Comparison of ENCODE assay signal across 22 cellular contexts in genomic region chr19:16737909-16738308, GRCh38. TPM values are rescaled to one million over a fixed set of nuclear protein-coding genes. Genes with fewer than 3 reads are reported as not detected.
DNase-seq lines count a peak whose midpoint lies in the region; ATAC-seq, FAIRE-seq and TF ChIP-seq lines count a peak whose summit lies in the region.
"Had no signal": no experiment of that assay in that cellular context is flagged by ENCODE, and none has a peak within 500 bp of the region (broad histone marks: within the 10 kb centered on the region; RNA-seq: fewer than 3 reads in every experiment).

No MANE protein-coding gene starts in this region.

- no peak overlapping the region for H3K4me2 ChIP-seq in K562 (ENCODE audit: insufficient read depth, low read length)
- H3K4me2 ChIP-seq: neural progenitor cell had no signal

- H3K4me1 ChIP-seq in K562 (replicated peaks in 1 of 2; ENCODE audit: control insufficient read depth in 2 of 2, insufficient read depth in 2 of 2, low read length in 2 of 2), result no peaks in the 10 kb centered on the region; a peak in 1 of 5 replicates
- H3K4me1 ChIP-seq in mucosa of descending colon (ENCODE audit: low read depth), result peaks cover 4% of the 10 kb centered on the region
- no peaks in the 10 kb centered on the region for H3K4me1 ChIP-seq in heart left ventricle

- POLR2A ChIA-PET in K562 (lab: Yijun Ruan, JAX), result no interaction called here

- TF ChIP-seq CTCF in K562 (IDR thresholded peaks at IDR 0.05 in 2 of 3, conservative IDR thresholded peaks at IDR 0.05 in 1 of 3; ENCODE audit: insufficient read depth in 2 of 3, low read depth in 1 of 3, low read length in 3 of 3) (no peak), mucosa of descending colon (IDR thresholded peaks at IDR 0.05) (no peak), heart left ventricle (IDR thresholded peaks at IDR 0.05) (no peak)

- no peak overlapping the region for H3K27ac Mint-ChIP-seq in activated T-helper 17 cell treated with anti-CD3 and anti-CD28 coated beads, Interleukin-2, amount 50 U/mL, for 72 hours
- H3K27ac Mint-ChIP-seq: neural progenitor cell had no signal

- no TSS peak for BruUV-seq in K562 (replicated peaks; lab: Mats Ljungman, UMichigan)

- 8% methylated on average over 1 of the region's 4 CpGs for WGBS in K562 (ENCODE audit: insufficient coverage, low coverage, missing lambda C conversion rate)
- WGBS in heart left ventricle, 4 donors, result 61 to 70% (median 65%) methylated on average over 4 of the region's 4 CpGs

- in situ Hi-C loops in K562 (cut with MboI), result no loop called here

- H3K79me2 ChIP-seq in K562 (ENCODE audit: control insufficient read depth, insufficient read depth, low read length), result no peaks in the 10 kb centered on the region

- no peaks in the 10 kb centered on the region for H3K36me3 Mint-ChIP-seq in activated T-helper 17 cell treated with anti-CD3 and anti-CD28 coated beads, Interleukin-2, amount 50 U/mL, for 72 hours (ENCODE audit: low read depth)
- H3K36me3 Mint-ChIP-seq: neural progenitor cell had no signal

- H3K36me3 ChIP-seq in K562 (ENCODE audit: control insufficient read depth, insufficient read depth, low read length) (no peaks in the 10 kb centered on the region), mucosa of descending colon (ENCODE audit: low read depth) (no peaks in the 10 kb centered on the region), heart left ventricle (no peaks in the 10 kb centered on the region)
- H3K36me3 ChIP-seq: neural progenitor cell had no signal

- no peak overlapping the region for H3K4me3 ChIP-seq in K562
- no peak overlapping the region for H3K4me3 ChIP-seq in mucosa of descending colon
- no peak overlapping the region for H3K4me3 ChIP-seq in heart left ventricle
- H3K4me3 ChIP-seq: neural progenitor cell, testis had no signal

- TF ChIP-seq POLR2A in K562 (conservative IDR thresholded peaks at IDR 0.05) (no peak), heart left ventricle (IDR thresholded peaks at IDR 0.05) (no peak)

- H3K9me3 Mint-ChIP-seq in activated T-helper 17 cell treated with anti-CD3 and anti-CD28 coated beads, Interleukin-2, amount 50 U/mL, for 72 hours, result no peaks in the 10 kb centered on the region

- H2AFZ ChIP-seq in K562 (ENCODE audit: low read depth, low read length), result no peak overlapping the region
- H2AFZ ChIP-seq: neural progenitor cell had no signal

- no peaks in the 10 kb centered on the region for H3K27me3 Mint-ChIP-seq in activated T-helper 17 cell treated with anti-CD3 and anti-CD28 coated beads, Interleukin-2, amount 50 U/mL, for 72 hours

- H3K27ac ChIP-seq in K562 (ENCODE audit: extremely low read depth, low read depth, low read length), result no peak overlapping the region
- H3K27ac ChIP-seq in heart left ventricle, result no peak overlapping the region
- H3K27ac ChIP-seq: neural progenitor cell, testis had no signal

- no peak for TF ChIP-seq RAD21 in K562 (CRISPR knock-in tag; conservative IDR thresholded peaks at IDR 0.05 in 1 of 2, IDR thresholded peaks at IDR 0.05 in 1 of 2)

- no peak for FAIRE-seq in K562 (lab: Jason Lieb, UNC)
- FAIRE-seq: D721Med, keratinocyte had no signal

- H3K9ac ChIP-seq in K562 (ENCODE audit: insufficient read depth in 1 of 2, low read depth in 2 of 2, low read length in 2 of 2), result no peak overlapping the region
- H3K9ac ChIP-seq: neural progenitor cell had no signal

- H3K9me1 ChIP-seq in K562 (ENCODE audit: control insufficient read depth, insufficient read depth, low read length), result no peaks in the 10 kb centered on the region

- H3K27me3 ChIP-seq in K562 (ENCODE audit: control insufficient read depth in 2 of 2, insufficient read depth in 2 of 2, low read length in 2 of 2) (peaks cover 2 to 5% of the 10 kb centered on the region in 2 experiments; a peak in 2 of 5 replicates), heart left ventricle (peaks cover 0 to 3% (median 0%) of the 10 kb centered on the region in 9 donors)
- H3K27me3 ChIP-seq: neural progenitor cell, testis had no signal

- no peak for TF ChIP-seq EP300 in K562 (IDR thresholded peaks at IDR 0.05; ENCODE audit: low read length)

- H4K20me1 ChIP-seq in K562 (replicated peaks; ENCODE audit: control insufficient read depth, insufficient read depth, low read length), result no peaks in the 10 kb centered on the region

- peak; percentile 21 for DNase-seq in LoVo (ENCODE audit: low spot score)
- DNase-seq in NCI-H2171 (lab: John Stamatoyannopoulos, UW), result peak; percentile 65
- no peak for DNase-seq in K562 (ENCODE audit: extremely low read depth in 1 of 4, low spot score in 3 of 4)
- peak in 1 of 3 donors; percentile 62 for DNase-seq in mucosa of descending colon
- no peak for DNase-seq in heart left ventricle
- no peak for DNase-seq in NCI-H187 (lab: John Stamatoyannopoulos, UW)
- DNase-seq: activated effector memory CD4-positive, alpha-beta T cell treated with Interleukin-2 at 50 U/mL for 16 hours; amygdala; erythroblast; head of caudate nucleus; mesendoderm; MM.1S; NCI-H524 treated with DMSO at 0.1 percent for 48 hours; right cardiac atrium; stimulated activated CD4-positive, alpha-beta T cell treated with anti-CD3 and anti-CD28 coated beads, Interleukin-1b, Interleukin-23, amount 100 ng/mL, for 48 hours; testis had no signal

- intact Hi-C loops in K562 (cut with micrococcal nuclease), result no loop called here
- intact Hi-C loops in mucosa of descending colon (cut with DNase I, micrococcal nuclease), result no loop called here
- intact Hi-C loops in heart left ventricle (cut with DNase I), result no loop called here

- H3K4me1 Mint-ChIP-seq in activated T-helper 17 cell treated with anti-CD3 and anti-CD28 coated beads, Interleukin-2, amount 50 U/mL, for 72 hours, result no peaks in the 10 kb centered on the region

- CTCF ChIA-PET in K562 (lab: Yijun Ruan, JAX; ENCODE audit: low intra/inter-chr PET ratio), result no interaction called here

- H3K4me3 Mint-ChIP-seq in activated T-helper 17 cell treated with anti-CD3 and anti-CD28 coated beads, Interleukin-2, amount 50 U/mL, for 72 hours, result no peak overlapping the region
- H3K4me3 Mint-ChIP-seq: neural progenitor cell had no signal

- no peak for ATAC-seq in K562
- ATAC-seq in mucosa of descending colon, result peak; percentile 16
- no peak for ATAC-seq in heart left ventricle
- ATAC-seq in activated T-helper 17 cell treated with anti-CD3 and anti-CD28 coated beads, Interleukin-2, amount 50 U/mL, for 72 hours (replicated peaks), result no peak
- ATAC-seq in HG02610 (IDR thresholded peaks at IDR 0.05; ENCODE audit: unreplicated experiment), result no peak
- ATAC-seq: right cardiac atrium had no signal

- H3K9me3 ChIP-seq in K562 (replicated peaks; ENCODE audit: control insufficient read depth, insufficient read depth, low read depth, low read length), result peaks cover 4% of the 10 kb centered on the region; the same call in 1 of the 2 replicates
- H3K9me3 ChIP-seq in mucosa of descending colon, result no peaks in the 10 kb centered on the region
- H3K9me3 ChIP-seq in heart left ventricle, result peaks cover 0 to 2% (median 0%) of the 10 kb centered on the region in 12 donors
- H3K9me3 ChIP-seq: testis had no signal

TF ChIP-seq in K562, 482 proteins besides CTCF, POLR2A, EP300 and RAD21 (continues in another document):
- peak; percentile 58 for TF ChIP-seq NFIC (IDR thresholded peaks at IDR 0.05)

RNA-seq across cellular contexts. Expression of gene NWD1, which starts 18.3 kb away (rescaled TPM):
- total RNA-seq in K562 (2011; cell fraction: chromatin; rRNA removed; ENCODE audit: low replicate concordance), result 0.02 TPM in 1 of 2 replicates, not detected in the other
- total RNA-seq in K562 (2011; cell fraction: nucleolus; rRNA removed), result under 0.01 TPM in 1 of 2 replicates, not detected in the other
- total RNA-seq in K562 (2011; cell fraction: nucleoplasm; rRNA removed), result not detected in 2 replicates
- total RNA-seq in K562 (2014; rRNA removed) (not detected in 2 replicates), K562 (2014; rRNA removed; fragmentation: Illumina TruSeq; extraction: Trizol) (under 0.01 TPM in 1 of 2 replicates, not detected in the other), K562 (2015; rRNA removed; fragmentation: Illumina TruSeq; extraction: Trizol) (not detected in 2 replicates), K562 (2021) (not detected in 2 replicates), mucosa of descending colon (1 to 10 TPM in 1 of 3 donors, under 1 TPM in 2; 0.32 to 1.2 (median 0.41) TPM), heart left ventricle (under 1 TPM in 2 of 9 donors, not detected in 7; 0.04 to 0.05 TPM)
- polyA plus RNA-seq in K562 (2011; rRNA removed) (not detected in 2 replicates), K562 (2014; fragmentation: Illumina TruSeq; extraction: Trizol) (not detected in 2 replicates), K562 (2014; fragmentation: Nextera tagmentation; extraction: Ambion mirVana) (not detected), K562 (2014; rRNA removed) (under 0.01 TPM in 1 of 2 replicates, not detected in the other), heart left ventricle (under 1 TPM; 0.03 to 0.04 TPM)
- polyA plus RNA-seq in K562 (2011; cell fraction: cytosol; rRNA removed), result not detected in 2 replicates
- not detected in 2 replicates for polyA plus RNA-seq in K562 (2011; cell fraction: nucleus; rRNA removed)
- polyA plus RNA-seq in K562 (2012), result 0.01 and 0.03 TPM in 2 replicates
- polyA minus RNA-seq in K562 (2011; rRNA and poly(A)+ RNA removed), result not detected in 2 replicates
- polyA minus RNA-seq in K562 (2011; cell fraction: cytosol; rRNA and poly(A)+ RNA removed), result not detected in 2 replicates
- not detected in 2 replicates for polyA minus RNA-seq in K562 (2011; cell fraction: nucleus; rRNA and poly(A)+ RNA removed)
- total RNA-seq in activated T-helper 17 cell treated with anti-CD3 and anti-CD28 coated beads, Interleukin-2, amount 50 U/mL, for 72 hours, result not detected
- total RNA-seq: HT1080 had no signal

Comparison
In these comparisons a context has a peak if more than half of its experiments do, and no peak if none do; other contexts are left out.
1. DNase-seq: peak in LoVo (single experiment) and NCI-H2171 (single experiment); none in K562 (0 of 4), heart left ventricle (0 of 5) and NCI-H187 (0 of 2).